In the genomic region with DNA sequence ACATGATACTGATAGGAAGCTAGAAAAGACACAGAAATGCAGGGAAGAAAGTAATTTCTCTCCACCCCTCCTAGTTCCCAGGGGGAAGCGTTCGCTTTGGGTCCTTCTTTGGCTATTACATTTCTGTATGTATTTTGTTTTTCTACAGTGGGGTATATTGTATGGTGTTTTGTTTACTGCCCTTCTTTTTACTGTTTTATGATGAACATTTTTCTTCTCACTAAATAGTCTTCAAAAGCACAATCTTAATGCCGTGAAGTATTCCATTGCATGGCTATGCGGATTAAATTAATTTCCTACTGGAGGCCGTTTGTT, we compare ENCODE assay signal across 8 cellular contexts. TPM values are rescaled to one million over a fixed set of nuclear protein-coding genes. Genes with fewer than 3 reads are reported as not detected.
DNase-seq lines count a peak whose midpoint lies in the region; ATAC-seq and TF ChIP-seq lines count a peak whose summit lies in the region.

No MANE protein-coding gene starts in this region.

- H3K27me3 Mint-ChIP-seq in activated naive CD4-positive, alpha-beta T cell treated with anti-CD3 and anti-CD28 coated beads, Interleukin-2, amount 50 U/mL, for 24 hours: no peaks in the 10 kb centered on the region
- no peaks in the 10 kb centered on the region for H3K27me3 Mint-ChIP-seq in type B pancreatic cell

- TF ChIP-seq CTCF in body of pancreas (IDR thresholded peaks at IDR 0.05) (peak in 1 of 7 experiments; percentile 60), type B pancreatic cell (conservative IDR thresholded peaks at IDR 0.05) (peak; percentile 41)

- TF ChIP-seq POLR2A in body of pancreas (IDR thresholded peaks at IDR 0.05): no peak

- no peaks in the 10 kb centered on the region for H3K79me2 ChIP-seq in mesendoderm (ENCODE audit: control insufficient read depth, insufficient read depth, low read length)

- peak overlapping the region; percentile 69 for H3K56ac ChIP-seq in mesendoderm (ENCODE audit: low read length)

- H4K5ac ChIP-seq in mesendoderm (ENCODE audit: low read length): no peak overlapping the region

- H3K9me3 ChIP-seq in body of pancreas: no peaks in the 10 kb centered on the region

- no peaks in the 10 kb centered on the region for H3K36me3 Mint-ChIP-seq in activated naive CD4-positive, alpha-beta T cell treated with anti-CD3 and anti-CD28 coated beads, Interleukin-2, amount 50 U/mL, for 24 hours
- H3K36me3 Mint-ChIP-seq in type B pancreatic cell: no peaks in the 10 kb centered on the region

- H3K9me3 Mint-ChIP-seq in activated naive CD4-positive, alpha-beta T cell treated with anti-CD3 and anti-CD28 coated beads, Interleukin-2, amount 50 U/mL, for 24 hours: no peaks in the 10 kb centered on the region
- no peaks in the 10 kb centered on the region for H3K9me3 Mint-ChIP-seq in type B pancreatic cell

- no peak overlapping the region for H2BK120ac ChIP-seq in mesendoderm (ENCODE audit: low read depth, low read length)

- no peak overlapping the region for H3K4me2 ChIP-seq in mesendoderm (ENCODE audit: low read length)

- WGBS in body of pancreas, 2 donors: 26 to 29% methylated on average over 5 of the region's 5 CpGs
- WGBS in mesendoderm (ENCODE audit: extremely low coverage, insufficient coverage, low lambda C conversion rate): no CpG with 5 or more reads among the region's 5 CpGs

- no peak overlapping the region for H2AK5ac ChIP-seq in mesendoderm (ENCODE audit: low read length)

- peaks cover 2% of the 10 kb centered on the region for H3K79me1 ChIP-seq in mesendoderm (ENCODE audit: low read length)

- H3K4me1 Mint-ChIP-seq in activated naive CD4-positive, alpha-beta T cell treated with anti-CD3 and anti-CD28 coated beads, Interleukin-2, amount 50 U/mL, for 24 hours: peaks cover 50% of the 10 kb centered on the region
- peaks cover 37% of the 10 kb centered on the region for H3K4me1 Mint-ChIP-seq in type B pancreatic cell (ENCODE audit: unreplicated experiment)

- intact Hi-C loops in body of pancreas (cut with DNase I): no loop called here

- no peak overlapping the region for H3K23ac ChIP-seq in mesendoderm (ENCODE audit: low read length)

- H3K4me3 ChIP-seq in body of pancreas (no peak overlapping the region), mesendoderm (ENCODE audit: low read length) (no peak overlapping the region)

- no peak overlapping the region for H2BK15ac ChIP-seq in mesendoderm (replicated peaks; ENCODE audit: low read depth)

- H3K9ac ChIP-seq in mesendoderm (ENCODE audit: low read length): peak overlapping the region; percentile 43

- no peak for DNase-seq in activated naive CD4-positive, alpha-beta T cell (lab: John Stamatoyannopoulos, UW)
- DNase-seq in body of pancreas (no peak), mesendoderm (no peak), type B pancreatic cell (ENCODE audit: extremely low spot score, unreplicated experiment) (no peak)
- no peak for DNase-seq in effector CD8-positive, alpha-beta T cell (lab: John Stamatoyannopoulos, UW)
- DNase-seq in activated CD4-positive, CD25-positive, alpha-beta regulatory T cell (lab: John Stamatoyannopoulos, UW): no peak

- no peak overlapping the region for H4K8ac ChIP-seq in mesendoderm (ENCODE audit: low read depth, low read length)

- H3K36me3 ChIP-seq in body of pancreas (replicated peaks in 1 of 2; ENCODE audit: insufficient read depth in 1 of 2, low read depth in 2 of 2) (no peaks in the 10 kb centered on the region), mesendoderm (ENCODE audit: control insufficient read depth, insufficient read depth, low read length) (no peaks in the 10 kb centered on the region)

- peak overlapping the region; percentile 84 for H3K4me3 Mint-ChIP-seq in activated naive CD4-positive, alpha-beta T cell treated with anti-CD3 and anti-CD28 coated beads, Interleukin-2, amount 50 U/mL, for 24 hours
- H3K4me3 Mint-ChIP-seq in type B pancreatic cell: peak overlapping the region; percentile 86

- peak overlapping the region; percentile 82 for H3K27ac Mint-ChIP-seq in activated naive CD4-positive, alpha-beta T cell treated with anti-CD3 and anti-CD28 coated beads, Interleukin-2, amount 50 U/mL, for 24 hours
- H3K27ac Mint-ChIP-seq in type B pancreatic cell: peak overlapping the region; percentile 97

- H3K4ac ChIP-seq in mesendoderm (ENCODE audit: low read depth, low read length): no peak overlapping the region

- no peak overlapping the region for H2BK5ac ChIP-seq in mesendoderm (ENCODE audit: low read length)

- H3K4me1 ChIP-seq in body of pancreas (peaks cover 91% of the 10 kb centered on the region), mesendoderm (ENCODE audit: control insufficient read depth, low read depth, low read length) (peaks cover 8% of the 10 kb centered on the region)

- peak overlapping the region; percentile 98 to 100 (median 98) for H3K27ac ChIP-seq in body of pancreas
- no peak overlapping the region for H3K27ac ChIP-seq in mesendoderm (ENCODE audit: low read depth, low read length)

- H3K18ac ChIP-seq in mesendoderm (ENCODE audit: low read length): no peak overlapping the region

- H3K27me3 ChIP-seq in body of pancreas (no peaks in the 10 kb centered on the region), mesendoderm (ENCODE audit: insufficient read depth, low read length, poor library complexity) (no peaks in the 10 kb centered on the region)

- ATAC-seq in body of pancreas (no peak), HG03108 (IDR thresholded peaks at IDR 0.05; ENCODE audit: unreplicated experiment) (no peak)

RNA-seq across cellular contexts. Expression of a gene that starts 0.4 kb away (rescaled TPM):
- total RNA-seq in body of pancreas (100 to 1,000 TPM; 125 to 148 TPM), type B pancreatic cell (ENCODE audit: low replicate concordance) (94.5 and 303 TPM in 2 replicates)
- 20.7 TPM for polyA plus RNA-seq in mesendoderm (2013, experiment 1 of 2)
- polyA plus RNA-seq in mesendoderm (2013, experiment 2 of 2): 17.9 TPM

RNA-seq across cellular contexts. Expression of a gene that starts 22.3 kb away (rescaled TPM):
- 10 to 100 TPM; 17.1 to 21.3 TPM for total RNA-seq in body of pancreas
- 36.7 TPM for polyA plus RNA-seq in mesendoderm (2013, experiment 1 of 2)
- 36.3 TPM for polyA plus RNA-seq in mesendoderm (2013, experiment 2 of 2)
- 58.4 and 66.4 TPM in 2 replicates for total RNA-seq in type B pancreatic cell (ENCODE audit: low replicate concordance)

RNA-seq across cellular contexts. Expression of a gene that starts 22.7 kb away (rescaled TPM):
- total RNA-seq in body of pancreas (100 to 1,000 TPM in 1 of 2 donors, 10 to 100 TPM in 1; 61.5 to 114 TPM), type B pancreatic cell (ENCODE audit: low replicate concordance) (82.2 and 97.8 TPM in 2 replicates)
- 63.9 TPM for polyA plus RNA-seq in mesendoderm (2013, experiment 1 of 2)
- 62.4 TPM for polyA plus RNA-seq in mesendoderm (2013, experiment 2 of 2)

RNA-seq across cellular contexts. Expression of a gene that starts 31.8 kb away (rescaled TPM):
- 10 to 100 TPM in 1 of 2 donors, 1 to 10 TPM in 1; 3.1 to 90.3 TPM for total RNA-seq in body of pancreas
- polyA plus RNA-seq in mesendoderm (2013, experiment 1 of 2): 0.10 TPM
- polyA plus RNA-seq in mesendoderm (2013, experiment 2 of 2): 0.13 TPM
- 2.1 and 5.7 TPM in 2 replicates for total RNA-seq in type B pancreatic cell (ENCODE audit: low replicate concordance)
